Comparison of ENCODE assay signal across 8 cellular contexts in genomic region chr10:101291254-101292193, GRCh38.
DNase-seq lines count a peak whose midpoint lies in the region; ATAC-seq and TF ChIP-seq lines count a peak whose summit lies in the region.

No MANE protein-coding gene starts in this region.

- H3K4me1 Mint-ChIP-seq in activated T-helper 17 cell treated with anti-CD3 and anti-CD28 coated beads, Interleukin-2, amount 50 U/mL, for 72 hours: no peaks in the 10 kb centered on the region

- H3K4me3 ChIP-seq in BE2C (ENCODE audit: low read depth, low read length): peak overlapping the region; percentile 67
- peak overlapping the region; percentile 25 for H3K4me3 ChIP-seq in HL-60 (replicated peaks; ENCODE audit: insufficient read depth, low read length)
- peak overlapping the region; percentile 55 for H3K4me3 ChIP-seq in fibroblast of the aortic adventitia (ENCODE audit: low read depth, low read length)
- peak overlapping the region; percentile 51 for H3K4me3 ChIP-seq in upper lobe of right lung

- no peak overlapping the region for H3K27ac Mint-ChIP-seq in activated T-helper 17 cell treated with anti-CD3 and anti-CD28 coated beads, Interleukin-2, amount 50 U/mL, for 72 hours

- H3K4me1 ChIP-seq in BE2C (no peaks in the 10 kb centered on the region), upper lobe of right lung (peaks cover 14% of the 10 kb centered on the region)

- H3K27me3 ChIP-seq in BE2C (no peaks in the 10 kb centered on the region), HL-60 (ENCODE audit: insufficient read depth, poor library complexity, severe bottlenecking) (peaks cover 63% of the 10 kb centered on the region), upper lobe of right lung (peaks cover 92% of the 10 kb centered on the region)

- H3K9me3 Mint-ChIP-seq in activated T-helper 17 cell treated with anti-CD3 and anti-CD28 coated beads, Interleukin-2, amount 50 U/mL, for 72 hours: no peaks in the 10 kb centered on the region

- no peaks in the 10 kb centered on the region for H3K9me3 ChIP-seq in BE2C
- H3K9me3 ChIP-seq in upper lobe of right lung: no peaks in the 10 kb centered on the region

- DNase-seq in BE2C (peak; percentile 89), HL-60 (ENCODE audit: low read depth in 1 of 2, low spot score in 1 of 2) (peak; percentile 5 to 12), OCI-M2 (lab: John Stamatoyannopoulos, UW; ENCODE audit: unreplicated experiment) (peak; percentile 39), fibroblast of the aortic adventitia (ENCODE audit: low read depth) (no peak), nucleus accumbens (lab: John Stamatoyannopoulos, UW) (peak in 35 of 56 donors; percentile 12 to 75 (median 48)), upper lobe of right lung (no peak)

- H3K36me3 Mint-ChIP-seq in activated T-helper 17 cell treated with anti-CD3 and anti-CD28 coated beads, Interleukin-2, amount 50 U/mL, for 72 hours (ENCODE audit: low read depth): no peaks in the 10 kb centered on the region

- H3K27me3 Mint-ChIP-seq in activated T-helper 17 cell treated with anti-CD3 and anti-CD28 coated beads, Interleukin-2, amount 50 U/mL, for 72 hours: peaks cover 58% of the 10 kb centered on the region

- peak; percentile 48 for ATAC-seq in activated T-helper 17 cell treated with anti-CD3 and anti-CD28 coated beads, Interleukin-2, amount 50 U/mL, for 72 hours (replicated peaks)
- ATAC-seq in upper lobe of right lung (peak; percentile 59), HG03521 (IDR thresholded peaks at IDR 0.05; ENCODE audit: unreplicated experiment) (no peak)

- H3K4me3 Mint-ChIP-seq in activated T-helper 17 cell treated with anti-CD3 and anti-CD28 coated beads, Interleukin-2, amount 50 U/mL, for 72 hours: peak overlapping the region; percentile 70

- intact Hi-C loops in upper lobe of right lung (cut with DNase I): no loop called here

- H3K27ac ChIP-seq in HL-60 (replicated peaks): no peak overlapping the region
- H3K27ac ChIP-seq in upper lobe of right lung: no peak overlapping the region

- TF ChIP-seq CTCF in BE2C (IDR thresholded peaks at IDR 0.05; ENCODE audit: low read depth, low read length): peak; percentile 69
- TF ChIP-seq CTCF in HL-60 (IDR thresholded peaks at IDR 0.05; ENCODE audit: insufficient read depth, low read length): peak; percentile 19
- peak; percentile 56 for TF ChIP-seq CTCF in fibroblast of the aortic adventitia (IDR thresholded peaks at IDR 0.05; ENCODE audit: insufficient read depth, low read length)
- peak; percentile 62 for TF ChIP-seq CTCF in upper lobe of right lung (IDR thresholded peaks at IDR 0.05)

- H3K36me3 ChIP-seq in BE2C (no peaks in the 10 kb centered on the region), upper lobe of right lung (no peaks in the 10 kb centered on the region)

Comparison
In these comparisons a context has a peak if more than half of its experiments do, and no peak if none do; other contexts are left out.
1. DNase-seq: peak in BE2C (single experiment), HL-60 (2 of 2), OCI-M2 (single experiment) and nucleus accumbens (35 of 56); none in fibroblast of the aortic adventitia (single experiment) and upper lobe of right lung (single experiment).
2. CTCF ChIP-seq: peak in every context shown above with its lines; median percentile 69 in BE2C; 62 in upper lobe of right lung; 56 in fibroblast of the aortic adventitia; 19 in HL-60.
3. Peak in every context shown above with its lines, with median percentiles within 50 percentile points of each other: H3K4me3 ChIP-seq.